1 cellular context compared by ENCODE assay signal in genomic region chr16:15643453-15644305, GRCh38.
TF ChIP-seq lines count a peak whose summit lies in the region.

No MANE protein-coding gene starts in this region.

TF ChIP-seq in A549, 52 proteins besides CTCF, POLR2A, EP300 and RAD21 (continued from another document):
- TF ChIP-seq ELK1 (IDR thresholded peaks at IDR 0.05; ENCODE audit: low read depth, low read length) (no peak), CBX8 (IDR thresholded peaks at IDR 0.05) (no peak), NPAS2 (CRISPR knock-in tag; IDR thresholded peaks at IDR 0.05; ENCODE audit: borderline replicate concordance) (no peak), MYC (IDR thresholded peaks at IDR 0.05; ENCODE audit: borderline replicate concordance, low read length) (no peak), REST (IDR thresholded peaks at IDR 0.05) (no peak)
